ENCODE assay signal across 28 cellular contexts in genomic region chr22:17137226-17137625, GRCh38.
"Had no signal": no experiment of that assay in that cellular context is flagged by ENCODE, and none has a peak within 500 bp of the region (broad histone marks: within the 10 kb centered on the region; RNA-seq: fewer than 3 reads in every experiment).

No MANE protein-coding gene starts in this region.

- FAIRE-seq: TTC549 had no signal

- H3K36me3 Mint-ChIP-seq: activated naive CD4-positive, alpha-beta T cell treated with anti-CD3 and anti-CD28 coated beads, Interleukin-2, amount 50 U/mL, for 72 hours; natural killer cell treated with Interleukin-12 subunit alpha and Interleukin-12 subunit beta and Interleukin-15 and Interleukin-18, amount 100 ng/mL, for 72 hours had no signal

- DNase-seq: activated CD4-positive, alpha-beta T cell treated with anti-CD3 and anti-CD28 coated beads for 48 hours; activated naive CD4-positive, alpha-beta T cell; activated T-cell treated with anti-CD3 and anti-CD28 coated beads for 4 hours; activated T-cell treated with anti-CD3 and anti-CD28 coated beads, Interleukin-2, amount 50 U/mL, for 72 hours; anterior cingulate cortex; cerebellar nuclear complex; dorsolateral prefrontal cortex; effector memory CD4-positive, alpha-beta T cell; heart left ventricle; hypothalamus; immature natural killer cell; mesendoderm; ovary; stimulated activated naive CD4-positive, alpha-beta T cell; SW 1271; T-helper 9 cell; WERI-Rb-1 had no signal

- H3K27ac ChIP-seq: coronary artery, heart left ventricle, neutrophil, ovary, prostate gland, tibial nerve, WERI-Rb-1 had no signal

- H3K9me3 Mint-ChIP-seq: activated naive CD4-positive, alpha-beta T cell treated with anti-CD3 and anti-CD28 coated beads, Interleukin-2, amount 50 U/mL, for 72 hours; activated T-cell treated with anti-CD3 and anti-CD28 coated beads, Interleukin-2, amount 50 U/mL, for 72 hours; immature natural killer cell; natural killer cell treated with Interleukin-12 subunit alpha and Interleukin-12 subunit beta and Interleukin-15 and Interleukin-18, amount 100 ng/mL, for 72 hours; T-helper 1 cell treated with Interleukin-12 subunit alpha and Interleukin-12 subunit beta and Interleukin-4 antibody, amounts not matched to agents 30 μg/mL and 1 μg/mL, for 36 hours had no signal

- ATAC-seq: activated CD4-positive, CD25-positive, alpha-beta regulatory T cell treated with anti-CD3 and anti-CD28 coated beads, Interleukin-2, amount 50 U/mL, for 24 hours; activated naive CD4-positive, alpha-beta T cell treated with anti-CD3 and anti-CD28 coated beads, Interleukin-2, amount 50 U/mL, for 72 hours; activated T-cell treated with anti-CD3 and anti-CD28 coated beads, Interleukin-2, amount 50 U/mL, for 72 hours; heart left ventricle; left lobe of liver; natural killer cell treated with Interleukin-12 subunit alpha and Interleukin-12 subunit beta and Interleukin-15 and Interleukin-18, amount 100 ng/mL, for 72 hours had no signal

- H3K27me3 Mint-ChIP-seq: natural killer cell treated with Interleukin-12 subunit alpha and Interleukin-12 subunit beta and Interleukin-15 and Interleukin-18, amount 100 ng/mL, for 72 hours had no signal

- H3K27ac Mint-ChIP-seq: activated T-cell treated with anti-CD3 and anti-CD28 coated beads, Interleukin-2, amount 50 U/mL, for 72 hours; immature natural killer cell; natural killer cell treated with Interleukin-12 subunit alpha and Interleukin-12 subunit beta and Interleukin-15 and Interleukin-18, amount 100 ng/mL, for 72 hours; T-helper 1 cell treated with Interleukin-12 subunit alpha and Interleukin-12 subunit beta and Interleukin-4 antibody, amounts not matched to agents 30 μg/mL and 1 μg/mL, for 36 hours had no signal

- H3K4me1 ChIP-seq: prostate gland, tibial nerve had no signal

- H3K4me1 Mint-ChIP-seq: immature natural killer cell had no signal

- H3K27me3 ChIP-seq: dorsolateral prefrontal cortex, heart left ventricle, neutrophil, ovary, tibial nerve had no signal

- H3K9me3 ChIP-seq: heart left ventricle, neutrophil, ovary, prostate gland, tibial nerve had no signal

- H3K4me3 Mint-ChIP-seq: activated T-cell treated with anti-CD3 and anti-CD28 coated beads, Interleukin-2, amount 50 U/mL, for 72 hours; immature natural killer cell; natural killer cell treated with Interleukin-12 subunit alpha and Interleukin-12 subunit beta and Interleukin-15 and Interleukin-18, amount 100 ng/mL, for 72 hours; T-helper 1 cell treated with Interleukin-12 subunit alpha and Interleukin-12 subunit beta and Interleukin-4 antibody, amounts not matched to agents 30 μg/mL and 1 μg/mL, for 36 hours had no signal

- H3K36me3 ChIP-seq: ovary, prostate gland had no signal

- H3K4me3 ChIP-seq: coronary artery, dorsolateral prefrontal cortex, heart left ventricle, lung, ovary, prostate gland, tibial nerve had no signal
